In genomic region chr2:60977562-60977895, GRCh38 we compare ENCODE assay signal across 20 cellular contexts. TPM values are rescaled to one million over a fixed set of nuclear protein-coding genes. Genes with fewer than 3 reads are reported as not detected.
DNase-seq lines count a peak whose midpoint lies in the region; ATAC-seq and TF ChIP-seq lines count a peak whose summit lies in the region.
"Had no signal": no experiment of that assay in that cellular context is flagged by ENCODE, and none has a peak within 500 bp of the region (broad histone marks: within the 10 kb centered on the region; RNA-seq: fewer than 3 reads in every experiment).

No MANE protein-coding gene starts in this region.

- no peaks in the 10 kb centered on the region for H3K36me3 ChIP-seq in IMR-90 (ENCODE audit: control insufficient read depth, insufficient read depth, low read length)

- H3K9me1 ChIP-seq in IMR-90 (ENCODE audit: insufficient read depth, low read length): peaks cover 2% of the 10 kb centered on the region; the same call in 1 of the 2 replicates

- WGBS in IMR-90 (ENCODE audit: extremely low coverage in 2 of 2, insufficient read length in 1 of 2), 2 experiments: no CpG with 5 or more reads among the region's 1 CpG

- H3K23ac ChIP-seq in IMR-90 (ENCODE audit: low read depth, low read length): no peak overlapping the region

- H2BK5ac ChIP-seq in IMR-90 (ENCODE audit: low read depth, low read length, poor library complexity, severe bottlenecking): no peak overlapping the region

- no peak for DNase-seq in activated T-cell treated with anti-CD3 and anti-CD28 coated beads, Interleukin-2, amount 50 U/mL, for 72 hours
- no peak for DNase-seq in activated T-cell treated with anti-CD3 and anti-CD28 coated beads for 4 hours
- no peak for DNase-seq in IMR-90
- no peak for DNase-seq in activated T-helper 1 cell treated with anti-CD3 and anti-CD28 coated beads, Interleukin-12 subunit alpha, Interleukin-12 subunit beta, Interleukin-2, Interleukin-4 antibody, amounts not matched to agents 30 ng/mL and 10 ng/mL and 1 ng/mL, durations not matched to agents 14 hours and 24 hours and 36 hours (ENCODE audit: low spot score)
- DNase-seq in NCI-H2196 treated with DMSO at 0.1 percent for 48 hours (lab: John Stamatoyannopoulos, UW; ENCODE audit: unreplicated experiment): no peak
- no peak for DNase-seq in stimulated activated CD4-positive, alpha-beta T cell treated with anti-CD3 and anti-CD28 coated beads, Interleukin-4, amount 100 ng/mL, for 1 hour
- DNase-seq: AML-193; Calu3; CD4-positive, alpha-beta T cell; DMS79 treated with DMSO at 0.1 percent for 48 hours; GDM1; GOT3; NCI-H1436 treated with DMSO at 0.1 percent for 48 hours; NCI-H2081 treated with DMSO at 0.1 percent for 48 hours; NCI-H2227 treated with DMSO at 0.1 percent for 48 hours; NCI-H526 treated with DMSO at 0.1 percent for 48 hours; Right ventricle myocardium superior had no signal

- H3K36me3 Mint-ChIP-seq in activated T-cell treated with anti-CD3 and anti-CD28 coated beads, Interleukin-2, amount 50 U/mL, for 72 hours (ENCODE audit: insufficient read depth in 2 of 2): no peaks in the 10 kb centered on the region
- no peaks in the 10 kb centered on the region for H3K36me3 Mint-ChIP-seq in activated T-helper 1 cell treated with anti-CD3 and anti-CD28 coated beads, Interleukin-12 subunit alpha, Interleukin-12 subunit beta, Interleukin-2, Interleukin-4 antibody, amounts not matched to agents 30 ng/mL and 10 ng/mL and 1 ng/mL, durations not matched to agents 14 hours and 24 hours and 36 hours (ENCODE audit: low read depth)
- peaks cover 13% of the 10 kb centered on the region for H3K36me3 Mint-ChIP-seq in stimulated activated memory B cell treated with anti-CD40 and anti-IgM and Interleukin-4, amounts not matched to agents 10 μg/mL and 1 μg/mL and 100 μg/mL, for 72 hours

- no peak overlapping the region for H4K91ac ChIP-seq in IMR-90 (ENCODE audit: insufficient read depth, low read depth, low read length)

- H3K4me1 ChIP-seq in IMR-90 (ENCODE audit: control insufficient read depth, insufficient read depth, low read length): no peaks in the 10 kb centered on the region; the same call in 1 of the 2 replicates

- H4K5ac ChIP-seq in IMR-90 (ENCODE audit: low read depth, low read length): no peak overlapping the region

- no peaks in the 10 kb centered on the region for H3K9me3 ChIP-seq in IMR-90 (ENCODE audit: control insufficient read depth, insufficient read depth, low read length)

- 0 out of 2 replicates have a peak overlapping the region, but pooled peaks have one; percentile 6 for H3K14ac ChIP-seq in IMR-90 (replicated peaks; ENCODE audit: low read depth, low read length)

- peak overlapping the region; percentile 0 for H3K27ac Mint-ChIP-seq in activated T-cell treated with anti-CD3 and anti-CD28 coated beads, Interleukin-2, amount 50 U/mL, for 72 hours
- peak overlapping the region; percentile 38 for H3K27ac Mint-ChIP-seq in activated T-helper 1 cell treated with anti-CD3 and anti-CD28 coated beads, Interleukin-12 subunit alpha, Interleukin-12 subunit beta, Interleukin-2, Interleukin-4 antibody, amounts not matched to agents 30 ng/mL and 10 ng/mL and 1 ng/mL, durations not matched to agents 14 hours and 24 hours and 36 hours
- H3K27ac Mint-ChIP-seq in stimulated activated memory B cell treated with anti-CD40 and anti-IgM and Interleukin-4, amounts not matched to agents 10 μg/mL and 1 μg/mL and 100 μg/mL, for 72 hours: peak overlapping the region; percentile 54
- H3K27ac Mint-ChIP-seq: CD4-positive, alpha-beta T cell had no signal

- no peak overlapping the region for H2BK20ac ChIP-seq in IMR-90 (ENCODE audit: low read depth, low read length)

- TF ChIP-seq POLR2A in IMR-90 (IDR thresholded peaks at IDR 0.05; ENCODE audit: low read depth, low read length): no peak

- H2BK120ac ChIP-seq in IMR-90 (ENCODE audit: low read depth, low read length): no peak overlapping the region

- no peak overlapping the region for H2AK5ac ChIP-seq in IMR-90 (ENCODE audit: low read depth, low read length)

- TF ChIP-seq RAD21 in IMR-90 (IDR thresholded peaks at IDR 0.05; ENCODE audit: low read length): no peak

- no peaks in the 10 kb centered on the region for H3K27me3 ChIP-seq in IMR-90 (ENCODE audit: control insufficient read depth, insufficient read depth, low read length)

- no peaks in the 10 kb centered on the region for H3K27me3 Mint-ChIP-seq in activated T-cell treated with anti-CD3 and anti-CD28 coated beads, Interleukin-2, amount 50 U/mL, for 72 hours (ENCODE audit: low read depth)
- H3K27me3 Mint-ChIP-seq in activated T-helper 1 cell treated with anti-CD3 and anti-CD28 coated beads, Interleukin-12 subunit alpha, Interleukin-12 subunit beta, Interleukin-2, Interleukin-4 antibody, amounts not matched to agents 30 ng/mL and 10 ng/mL and 1 ng/mL, durations not matched to agents 14 hours and 24 hours and 36 hours (ENCODE audit: insufficient read depth): no peaks in the 10 kb centered on the region
- no peaks in the 10 kb centered on the region for H3K27me3 Mint-ChIP-seq in stimulated activated memory B cell treated with anti-CD40 and anti-IgM and Interleukin-4, amounts not matched to agents 10 μg/mL and 1 μg/mL and 100 μg/mL, for 72 hours
- H3K27me3 Mint-ChIP-seq: CD4-positive, alpha-beta T cell had no signal

- no peak overlapping the region for H2AK9ac ChIP-seq in IMR-90 (replicated peaks; ENCODE audit: low read depth, low read length, poor library complexity)

- no peak overlapping the region for H3K4me2 ChIP-seq in IMR-90 (ENCODE audit: low read depth, low read length)

- TF ChIP-seq CTCF in IMR-90 (conservative IDR thresholded peaks at IDR 0.05; ENCODE audit: low read depth, low read length): no peak

- CTCF ChIA-PET in IMR-90 (lab: Yijun Ruan, JAX): interaction anchor here (1.0 kb wide), 1 partner anchor 10 kb away, joined by 5 read pairs; no protein-coding TSS in a partner anchor

- H3K27ac ChIP-seq in IMR-90 (ENCODE audit: insufficient read depth, low read length): no peak overlapping the region

- no peak overlapping the region for H2AFZ ChIP-seq in IMR-90 (replicated peaks; ENCODE audit: low read length, poor library complexity)

- H3K79me1 ChIP-seq in IMR-90 (ENCODE audit: low read depth in 1 of 2, low read length in 2 of 2): no peaks in the 10 kb centered on the region

- POLR2A ChIA-PET in IMR-90 (lab: Charles Lee; ENCODE audit: unreplicated experiment): no interaction called here

- no peak overlapping the region for H4K8ac ChIP-seq in IMR-90 (ENCODE audit: low read depth in 2 of 2, low read length in 2 of 2)

- no peak overlapping the region for H3K4me3 ChIP-seq in IMR-90 (ENCODE audit: insufficient read depth, low read depth, low read length)

- H3K4me1 Mint-ChIP-seq in activated T-cell treated with anti-CD3 and anti-CD28 coated beads, Interleukin-2, amount 50 U/mL, for 72 hours (ENCODE audit: low read depth): peaks cover 54% of the 10 kb centered on the region
- H3K4me1 Mint-ChIP-seq in activated T-helper 1 cell treated with anti-CD3 and anti-CD28 coated beads, Interleukin-12 subunit alpha, Interleukin-12 subunit beta, Interleukin-2, Interleukin-4 antibody, amounts not matched to agents 30 ng/mL and 10 ng/mL and 1 ng/mL, durations not matched to agents 14 hours and 24 hours and 36 hours (ENCODE audit: low read depth): peaks cover 29% of the 10 kb centered on the region
- peaks cover 77% of the 10 kb centered on the region for H3K4me1 Mint-ChIP-seq in stimulated activated memory B cell treated with anti-CD40 and anti-IgM and Interleukin-4, amounts not matched to agents 10 μg/mL and 1 μg/mL and 100 μg/mL, for 72 hours

- no TSS peak for BruUV-seq in IMR-90 (replicated peaks; lab: Mats Ljungman, UMichigan)

- H3K4ac ChIP-seq in IMR-90 (ENCODE audit: low read depth, low read length): no peak overlapping the region

- H3K56ac ChIP-seq in IMR-90 (ENCODE audit: extremely low read depth, insufficient read depth, low read length): no peak overlapping the region

- H3K18ac ChIP-seq in IMR-90 (ENCODE audit: low read depth, low read length): no peak overlapping the region

- H4K20me1 ChIP-seq in IMR-90 (ENCODE audit: insufficient read depth, low read length): no peaks in the 10 kb centered on the region

- H2BK15ac ChIP-seq in IMR-90 (ENCODE audit: low read depth, low read length): no peak overlapping the region

- ATAC-seq in activated T-cell treated with anti-CD3 and anti-CD28 coated beads, Interleukin-2, amount 50 U/mL, for 72 hours (replicated peaks in 1 of 2): no peak
- ATAC-seq in IMR-90 (ENCODE audit: low read depth): no peak
- no peak for ATAC-seq in stimulated activated memory B cell treated with anti-CD40 and anti-IgM and Interleukin-4, amounts not matched to agents 10 μg/mL and 1 μg/mL and 100 μg/mL, for 72 hours
- ATAC-seq in HG02884 (IDR thresholded peaks at IDR 0.05; ENCODE audit: unreplicated experiment): no peak
- ATAC-seq: Panc1 had no signal

- no peak overlapping the region for H3K9ac ChIP-seq in IMR-90 (ENCODE audit: low read depth, low read length)

- no peaks in the 10 kb centered on the region for H3K9me3 Mint-ChIP-seq in activated T-cell treated with anti-CD3 and anti-CD28 coated beads, Interleukin-2, amount 50 U/mL, for 72 hours
- H3K9me3 Mint-ChIP-seq in activated T-helper 1 cell treated with anti-CD3 and anti-CD28 coated beads, Interleukin-12 subunit alpha, Interleukin-12 subunit beta, Interleukin-2, Interleukin-4 antibody, amounts not matched to agents 30 ng/mL and 10 ng/mL and 1 ng/mL, durations not matched to agents 14 hours and 24 hours and 36 hours: no peaks in the 10 kb centered on the region
- peaks cover 3% of the 10 kb centered on the region for H3K9me3 Mint-ChIP-seq in stimulated activated memory B cell treated with anti-CD40 and anti-IgM and Interleukin-4, amounts not matched to agents 10 μg/mL and 1 μg/mL and 100 μg/mL, for 72 hours
- H3K9me3 Mint-ChIP-seq: CD4-positive, alpha-beta T cell had no signal

- peak overlapping the region; percentile 37 to 49 for H3K4me3 Mint-ChIP-seq in activated T-cell treated with anti-CD3 and anti-CD28 coated beads, Interleukin-2, amount 50 U/mL, for 72 hours
- no peak overlapping the region for H3K4me3 Mint-ChIP-seq in activated T-helper 1 cell treated with anti-CD3 and anti-CD28 coated beads, Interleukin-12 subunit alpha, Interleukin-12 subunit beta, Interleukin-2, Interleukin-4 antibody, amounts not matched to agents 30 ng/mL and 10 ng/mL and 1 ng/mL, durations not matched to agents 14 hours and 24 hours and 36 hours
- H3K4me3 Mint-ChIP-seq in stimulated activated memory B cell treated with anti-CD40 and anti-IgM and Interleukin-4, amounts not matched to agents 10 μg/mL and 1 μg/mL and 100 μg/mL, for 72 hours: no peak overlapping the region
- H3K4me3 Mint-ChIP-seq: CD4-positive, alpha-beta T cell had no signal

- dilution Hi-C loops in IMR-90 (cut with HindIII; ENCODE audit: low sequenced_read_pairs, unreplicated experiment): no loop called here

- intact Hi-C loops in IMR-90 (cut with micrococcal nuclease): no loop called here
- intact Hi-C loops in activated T-helper 1 cell treated with anti-CD3 and anti-CD28 coated beads, Interleukin-12 subunit alpha, Interleukin-12 subunit beta, Interleukin-2, Interleukin-4 antibody, amounts not matched to agents 30 ng/mL and 10 ng/mL and 1 ng/mL, durations not matched to agents 14 hours and 24 hours and 36 hours (cut with micrococcal nuclease): loop anchor here (1.0 to 2.0 kb wide), 7 partner anchors 21 to 170 kb away; partner anchors contain the start of genes PEX13 and REL

- in situ Hi-C loops in IMR-90 (cut with MboI; ENCODE audit: low sequenced_read_pairs): no loop called here

RNA-seq across cellular contexts. Expression of gene PEX13, which starts 40.0 kb away (rescaled TPM):
- total RNA-seq in activated T-cell treated with anti-CD3 and anti-CD28 coated beads, Interleukin-2, amount 50 U/mL, for 72 hours: 10 to 100 TPM; 19.4 to 27.1 TPM
- 33.3 and 34.8 TPM in 2 replicates for total RNA-seq in IMR-90 (2012; rRNA removed)
- 11.4 and 12.1 TPM in 2 replicates for polyA plus RNA-seq in IMR-90 (2012; rRNA removed)
- 6.3 and 15.1 TPM in 2 replicates for polyA plus RNA-seq in IMR-90 (2012; cell fraction: cytosol; rRNA removed)
- 4.4 and 6.6 TPM in 2 replicates for polyA plus RNA-seq in IMR-90 (2012; cell fraction: nucleus; rRNA removed; ENCODE audit: low replicate concordance)
- 15.9 and 20.0 TPM in 2 replicates for total RNA-seq in activated T-helper 1 cell treated with anti-CD3 and anti-CD28 coated beads, Interleukin-12 subunit alpha, Interleukin-12 subunit beta, Interleukin-2, Interleukin-4 antibody, amounts not matched to agents 30 ng/mL and 10 ng/mL and 1 ng/mL, durations not matched to agents 14 hours and 24 hours and 36 hours

RNA-seq across cellular contexts. Expression of gene PUS10, which starts 40.5 kb away (rescaled TPM):
- 10 to 100 TPM in 1 of 2 donors, 1 to 10 TPM in 1; 9.7 to 11.9 TPM for total RNA-seq in activated T-cell treated with anti-CD3 and anti-CD28 coated beads, Interleukin-2, amount 50 U/mL, for 72 hours
- total RNA-seq in IMR-90 (2012; rRNA removed): 5.7 and 7.5 TPM in 2 replicates
- polyA plus RNA-seq in IMR-90 (2012; rRNA removed): 3.4 and 4.4 TPM in 2 replicates
- 0.89 and 2.1 TPM in 2 replicates for polyA plus RNA-seq in IMR-90 (2012; cell fraction: cytosol; rRNA removed)
- 0.92 and 5.5 TPM in 2 replicates for polyA plus RNA-seq in IMR-90 (2012; cell fraction: nucleus; rRNA removed; ENCODE audit: low replicate concordance)
- total RNA-seq in activated T-helper 1 cell treated with anti-CD3 and anti-CD28 coated beads, Interleukin-12 subunit alpha, Interleukin-12 subunit beta, Interleukin-2, Interleukin-4 antibody, amounts not matched to agents 30 ng/mL and 10 ng/mL and 1 ng/mL, durations not matched to agents 14 hours and 24 hours and 36 hours: 5.9 and 7.6 TPM in 2 replicates

Comparison
In these comparisons a context has a peak if more than half of its experiments do, and no peak if none do; other contexts are left out.
1. H3K27ac Mint-ChIP-seq: peak in every context shown above with its lines; median percentile 54 in stimulated activated memory B cell treated with anti-CD40 and anti-IgM and Interleukin-4, amounts not matched to agents 10 μg/mL and 1 μg/mL and 100 μg/mL, for 72 hours; 38 in activated T-helper 1 cell treated with anti-CD3 and anti-CD28 coated beads, Interleukin-12 subunit alpha, Interleukin-12 subunit beta, Interleukin-2, Interleukin-4 antibody, amounts not matched to agents 30 ng/mL and 10 ng/mL and 1 ng/mL, durations not matched to agents 14 hours and 24 hours and 36 hours; 0 in activated T-cell treated with anti-CD3 and anti-CD28 coated beads, Interleukin-2, amount 50 U/mL, for 72 hours.
2. H3K4me3 Mint-ChIP-seq: peak in activated T-cell treated with anti-CD3 and anti-CD28 coated beads, Interleukin-2, amount 50 U/mL, for 72 hours (2 of 2); none in activated T-helper 1 cell treated with anti-CD3 and anti-CD28 coated beads, Interleukin-12 subunit alpha, Interleukin-12 subunit beta, Interleukin-2, Interleukin-4 antibody, amounts not matched to agents 30 ng/mL and 10 ng/mL and 1 ng/mL, durations not matched to agents 14 hours and 24 hours and 36 hours (single experiment) and stimulated activated memory B cell treated with anti-CD40 and anti-IgM and Interleukin-4, amounts not matched to agents 10 μg/mL and 1 μg/mL and 100 μg/mL, for 72 hours (single experiment).